ENCODE assay signal across 16 cellular contexts in genomic region chr3:149134560-149134959, GRCh38. TPM values are rescaled to one million over a fixed set of nuclear protein-coding genes. Genes with fewer than 3 reads are reported as not detected.
DNase-seq lines count a peak whose midpoint lies in the region; ATAC-seq, FAIRE-seq and TF ChIP-seq lines count a peak whose summit lies in the region.
"Had no signal": no experiment of that assay in that cellular context is flagged by ENCODE, and none has a peak within 500 bp of the region (broad histone marks: within the 10 kb centered on the region; RNA-seq: fewer than 3 reads in every experiment).

No MANE protein-coding gene starts in this region.

- DNase-seq in ELR (ENCODE audit: low read depth) (peak; percentile 47), PC-3 (peak; percentile 74), memory B cell (ENCODE audit: low spot score in 2 of 2) (no peak), NCI-H1048 (lab: John Stamatoyannopoulos, UW) (no peak)
- no peak for DNase-seq in activated CD4-positive, alpha-beta T cell treated with anti-CD3 and anti-CD28 coated beads for 4 hours
- DNase-seq: activated CD4-positive, alpha-beta T cell treated with anti-CD3 and anti-CD28 coated beads, Interleukin-2, amount 50 U/mL, for 48 hours; immature natural killer cell; Kasumi-1; NCI-H2227 treated with DMSO at 0.1 percent for 48 hours; nephron progenitor cell had no signal

- peaks cover 44% of the 10 kb centered on the region for H3K79me2 ChIP-seq in PC-3 (ENCODE audit: low read length)

- H2AFZ ChIP-seq in PC-3 (ENCODE audit: low read length): no peak overlapping the region

- intact Hi-C loops in PC-3 (cut with micrococcal nuclease): loop anchor here (2.0 to 5.0 kb wide), 2 partner anchors 40 to 88 kb away; partner anchors contain the start of gene CP

- no peak for TF ChIP-seq CTCF in PC-3 (conservative IDR thresholded peaks at IDR 0.05; ENCODE audit: low read depth, low read length)

- H3K9me3 ChIP-seq in PC-3 (ENCODE audit: low read length): no peaks in the 10 kb centered on the region

- no peaks in the 10 kb centered on the region for H3K27me3 Mint-ChIP-seq in memory B cell

- H3K4me1 ChIP-seq in PC-3 (ENCODE audit: insufficient read depth, low read length): peaks cover 33% of the 10 kb centered on the region

- H3K4me3 Mint-ChIP-seq in memory B cell: no peak overlapping the region
- H3K4me3 Mint-ChIP-seq: immature natural killer cell; nephron progenitor cell; T-helper 1 cell treated with Interleukin-12 subunit alpha and Interleukin-12 subunit beta and Interleukin-4 antibody, amounts not matched to agents 30 μg/mL and 1 μg/mL, for 36 hours had no signal

- peak overlapping the region; percentile 33; the same call in 1 of the 2 replicates for H3K4me2 ChIP-seq in PC-3 (ENCODE audit: low read length)

- peaks cover 45% of the 10 kb centered on the region for H3K4me1 Mint-ChIP-seq in memory B cell

- no peaks in the 10 kb centered on the region for H3K27me3 ChIP-seq in PC-3 (ENCODE audit: low read length)

- no peaks in the 10 kb centered on the region for H3K9me2 ChIP-seq in PC-3 (replicated peaks; ENCODE audit: low read length)

- CTCF ChIA-PET in PC-3 (lab: Charles Lee): no interaction called here

- no peak overlapping the region; the same call in 1 of the 2 replicates for H3K4me3 ChIP-seq in PC-3 (ENCODE audit: low read length)

- no peaks in the 10 kb centered on the region for H3F3A ChIP-seq in PC-3 (ENCODE audit: low read length, unreplicated experiment)

- H3K36me3 ChIP-seq in PC-3 (ENCODE audit: low read depth, low read length): no peaks in the 10 kb centered on the region

- ATAC-seq in PC-3 (peak; percentile 88), memory B cell (ENCODE audit: low read depth) (no peak), HG03469 (IDR thresholded peaks at IDR 0.05; ENCODE audit: unreplicated experiment) (no peak), HG02852 (IDR thresholded peaks at IDR 0.05; ENCODE audit: unreplicated experiment) (no peak)

- no peaks in the 10 kb centered on the region for H3K9me3 Mint-ChIP-seq in memory B cell
- H3K9me3 Mint-ChIP-seq: nephron progenitor cell; T-helper 1 cell treated with Interleukin-12 subunit alpha and Interleukin-12 subunit beta and Interleukin-4 antibody, amounts not matched to agents 30 μg/mL and 1 μg/mL, for 36 hours had no signal

- peaks cover 9% of the 10 kb centered on the region for H3K36me3 Mint-ChIP-seq in memory B cell

- peak; percentile 73 for FAIRE-seq in endometrium (lab: Jason Lieb, UNC)
- FAIRE-seq: GM18507 had no signal

- H3K9ac ChIP-seq in PC-3 (ENCODE audit: low read length): no peak overlapping the region

- peak overlapping the region; percentile 43 for H3K27ac ChIP-seq in PC-3 (ENCODE audit: low read length)
- H3K27ac ChIP-seq: C4-2B had no signal

- no TSS peak for BruUV-seq in PC-3 (replicated peaks; lab: Mats Ljungman, UMichigan)

- peak overlapping the region; percentile 43 for H3K27ac Mint-ChIP-seq in memory B cell
- H3K27ac Mint-ChIP-seq: nephron progenitor cell; T-helper 1 cell treated with Interleukin-12 subunit alpha and Interleukin-12 subunit beta and Interleukin-4 antibody, amounts not matched to agents 30 μg/mL and 1 μg/mL, for 36 hours had no signal

- H4K20me1 ChIP-seq in PC-3 (ENCODE audit: low read length): no peaks in the 10 kb centered on the region

- POLR2A ChIA-PET in PC-3 (lab: Charles Lee; ENCODE audit: unreplicated experiment): interaction anchor here (0.6 to 0.7 kb wide), 3 partner anchors 47 to 356 kb away, joined by 3 read pairs; no protein-coding TSS in a partner anchor

RNA-seq across cellular contexts. Expression of gene HPS3, which starts 5.1 kb away (rescaled TPM):
- 11.3 and 13.9 TPM in 2 replicates for total RNA-seq in PC-3 (2014; rRNA removed)

RNA-seq across cellular contexts. Expression of gene HLTF, which starts 48.2 kb away (rescaled TPM):
- total RNA-seq in PC-3 (2014; rRNA removed): 36.5 and 43.3 TPM in 2 replicates

Comparison
In these comparisons a context has a peak if more than half of its experiments do, and no peak if none do; other contexts are left out.
1. DNase-seq: peak in ELR (single experiment) and PC-3 (single experiment); none in memory B cell (0 of 2), NCI-H1048 (single experiment) and activated CD4-positive, alpha-beta T cell treated with anti-CD3 and anti-CD28 coated beads for 4 hours (0 of 2).